12 cellular contexts compared by ENCODE assay signal in the genomic region with DNA sequence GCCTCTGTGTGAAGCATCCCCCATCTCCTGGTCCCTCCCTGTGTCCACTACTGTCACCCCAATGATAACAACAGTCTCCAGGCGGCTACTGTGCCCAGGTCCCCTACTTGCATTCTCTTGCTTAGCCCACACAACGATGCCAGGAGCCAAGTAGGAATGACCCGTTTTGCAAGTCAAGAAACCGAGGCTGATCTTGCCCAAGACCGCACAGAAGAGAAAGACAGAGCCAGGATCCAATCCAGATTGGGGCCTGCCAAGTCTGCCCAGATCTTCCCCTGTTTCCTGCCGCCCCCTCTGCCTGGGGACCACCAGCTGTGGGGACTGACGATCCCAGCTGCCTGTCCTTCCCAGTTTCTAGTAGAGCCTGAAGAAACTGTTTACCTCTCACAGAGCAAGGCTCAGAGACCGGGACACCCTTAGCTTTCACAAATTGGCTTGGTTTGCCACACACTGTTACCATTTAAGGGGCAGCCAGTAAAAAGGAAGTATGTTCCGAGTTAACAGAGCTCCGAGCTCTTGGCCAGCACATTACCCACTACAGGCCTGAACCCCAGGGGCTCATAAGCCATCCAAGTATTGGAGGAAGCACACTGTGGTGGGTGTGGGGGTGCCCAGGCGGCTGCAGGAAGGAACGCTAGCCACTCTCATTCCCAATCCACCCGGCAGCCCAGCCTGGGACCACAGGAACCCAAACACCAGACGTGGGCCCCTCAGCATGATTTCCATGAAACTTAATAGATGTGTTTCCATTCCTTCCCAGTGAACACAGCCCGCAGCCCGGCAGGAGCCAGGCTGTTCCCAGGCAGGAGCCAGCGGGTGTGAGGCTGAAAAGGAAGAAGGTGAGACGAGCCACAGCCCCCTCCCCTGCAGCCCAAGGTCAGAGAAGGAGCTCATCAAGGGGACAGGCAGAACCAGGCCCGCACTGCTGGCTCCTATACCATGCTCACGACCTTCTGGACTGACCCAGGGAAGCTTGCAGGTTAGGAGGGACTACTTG. TPM values are rescaled to one million over a fixed set of nuclear protein-coding genes. Genes with fewer than 3 reads are reported as not detected.
DNase-seq lines count a peak whose midpoint lies in the region; ATAC-seq and TF ChIP-seq lines count a peak whose summit lies in the region.
"Had no signal": no experiment of that assay in that cellular context is flagged by ENCODE, and none has a peak within 500 bp of the region (broad histone marks: within the 10 kb centered on the region; RNA-seq: fewer than 3 reads in every experiment).

No MANE protein-coding gene starts in this region.

- peaks cover 13% of the 10 kb centered on the region for H3K4me1 Mint-ChIP-seq in GM23338
- H3K4me1 Mint-ChIP-seq: central memory CD8-positive, alpha-beta T cell had no signal

- H3K27ac Mint-ChIP-seq in GM23338, result no peak overlapping the region; the same call in 1 of the 2 replicates

- H3K4me3 ChIP-seq in GM23338 (no peak overlapping the region), brain microvascular endothelial cell (ENCODE audit: low read depth, low read length) (no peak overlapping the region), rectal smooth muscle tissue (ENCODE audit: low read length) (no peak overlapping the region)

- H2AFZ ChIP-seq in GM23338, result peak overlapping the region; percentile 93

- H3K4me1 ChIP-seq in GM23338 (ENCODE audit: insufficient read depth), result peaks cover 4% of the 10 kb centered on the region; the same call in 1 of the 2 replicates
- peaks cover 4% of the 10 kb centered on the region for H3K4me1 ChIP-seq in rectal smooth muscle tissue (ENCODE audit: control insufficient read depth, insufficient read depth, low read length)

- H3K27ac ChIP-seq in GM23338 (ENCODE audit: low read depth), result no peak overlapping the region
- H3K27ac ChIP-seq in brain microvascular endothelial cell, result peak overlapping the region; percentile 97
- peak overlapping the region; percentile 40 for H3K27ac ChIP-seq in rectal smooth muscle tissue (ENCODE audit: low read depth, low read length)
- H3K27ac ChIP-seq: KMS-11 had no signal

- no peak for TF ChIP-seq CTCF in GM23338 (conservative IDR thresholded peaks at IDR 0.05; ENCODE audit: low read depth in 2 of 2)
- TF ChIP-seq CTCF in brain microvascular endothelial cell (IDR thresholded peaks at IDR 0.05; ENCODE audit: low read depth, low read length, missing control alignments), result no peak

- peaks cover 7% of the 10 kb centered on the region for H3K27me3 Mint-ChIP-seq in GM23338 (ENCODE audit: insufficient read depth, low read depth, poor library complexity)

- H3K27me3 ChIP-seq in GM23338 (ENCODE audit: insufficient read depth), result no peaks in the 10 kb centered on the region
- no peaks in the 10 kb centered on the region for H3K27me3 ChIP-seq in brain microvascular endothelial cell (replicated peaks)
- H3K27me3 ChIP-seq in rectal smooth muscle tissue (ENCODE audit: control insufficient read depth, insufficient read depth, low read length), result no peaks in the 10 kb centered on the region

- in situ Hi-C loops in brain microvascular endothelial cell (cut with HindIII; ENCODE audit: low pct_ligation_motif_present, low sequenced_read_pairs), result no loop called here

- H3K9ac ChIP-seq in rectal smooth muscle tissue (ENCODE audit: low read length), result no peak overlapping the region
- H3K9ac ChIP-seq: KMS-11 had no signal

- intact Hi-C loops in left cardiac atrium (cut with DNase I), result no loop called here

- H3K9me3 Mint-ChIP-seq in GM23338, result no peaks in the 10 kb centered on the region
- H3K9me3 Mint-ChIP-seq: central memory CD8-positive, alpha-beta T cell had no signal

- no peaks in the 10 kb centered on the region for H4K20me1 ChIP-seq in GM23338 (replicated peaks; ENCODE audit: insufficient read depth)

- H3K79me2 ChIP-seq in GM23338 (replicated peaks; ENCODE audit: insufficient read depth), result no peaks in the 10 kb centered on the region

- no peaks in the 10 kb centered on the region for H3F3A ChIP-seq in GM23338 (replicated peaks; ENCODE audit: low read depth)

- ATAC-seq in GM23338 (peak; percentile 81), left cardiac atrium (peak; percentile 9 to 68), GM18520 (IDR thresholded peaks at IDR 0.05; ENCODE audit: unreplicated experiment) (no peak)

- H3K36me3 Mint-ChIP-seq in GM23338 (ENCODE audit: low read depth), result no peaks in the 10 kb centered on the region; the same call in 2 of the 3 replicates

- H3K4me2 ChIP-seq in GM23338, result no peak overlapping the region
- H3K4me2 ChIP-seq: KMS-11 had no signal

- DNase-seq in GM23338 (ENCODE audit: low spot score) (peak; percentile 6), brain microvascular endothelial cell (no peak), left cardiac atrium (no peak), epidermal melanocyte (ENCODE audit: insufficient read length, low spot score) (no peak), activated T-cell treated with anti-CD3 and anti-CD28 coated beads for 4 hours (no peak), DMS114 treated with DMSO at 0.1 percent for 48 hours (lab: John Stamatoyannopoulos, UW; ENCODE audit: unreplicated experiment) (no peak)
- DNase-seq: activated CD8-positive, alpha-beta memory T cell treated with anti-CD3 and anti-CD28 coated beads, Interleukin-2, amount 50 U/mL, for 4 hours had no signal

- H3K4me3 Mint-ChIP-seq in GM23338, result no peak overlapping the region
- H3K4me3 Mint-ChIP-seq: central memory CD8-positive, alpha-beta T cell had no signal

- H3K36me3 ChIP-seq in GM23338 (ENCODE audit: insufficient read depth) (no peaks in the 10 kb centered on the region), brain microvascular endothelial cell (replicated peaks) (peaks cover 94% of the 10 kb centered on the region), rectal smooth muscle tissue (ENCODE audit: control insufficient read depth, insufficient read depth, low read length) (no peaks in the 10 kb centered on the region)

- no peaks in the 10 kb centered on the region for H3K9me2 ChIP-seq in GM23338 (ENCODE audit: insufficient read depth)

TF ChIP-seq in GM23338, 12 proteins besides CTCF, POLR2A, EP300 and RAD21 (continues in another document):
- TF ChIP-seq NANOG (IDR thresholded peaks at IDR 0.05; ENCODE audit: borderline replicate concordance), result no peak
- TF ChIP-seq, protein P1, sequence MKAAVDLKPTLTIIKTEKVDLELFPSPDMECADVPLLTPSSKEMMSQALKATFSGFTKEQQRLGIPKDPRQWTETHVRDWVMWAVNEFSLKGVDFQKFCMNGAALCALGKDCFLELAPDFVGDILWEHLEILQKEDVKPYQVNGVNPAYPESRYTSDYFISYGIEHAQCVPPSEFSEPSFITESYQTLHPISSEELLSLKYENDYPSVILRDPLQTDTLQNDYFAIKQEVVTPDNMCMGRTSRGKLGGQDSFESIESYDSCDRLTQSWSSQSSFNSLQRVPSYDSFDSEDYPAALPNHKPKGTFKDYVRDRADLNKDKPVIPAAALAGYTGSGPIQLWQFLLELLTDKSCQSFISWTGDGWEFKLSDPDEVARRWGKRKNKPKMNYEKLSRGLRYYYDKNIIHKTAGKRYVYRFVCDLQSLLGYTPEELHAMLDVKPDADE (IDR thresholded peaks at IDR 0.05), result no peak
- TF ChIP-seq JUNB (IDR thresholded peaks at IDR 0.05; ENCODE audit: unreplicated experiment), result no peak
- no peak for TF ChIP-seq EZH2phosphoT487 (IDR thresholded peaks at IDR 0.05; ENCODE audit: unreplicated experiment)
- TF ChIP-seq, protein P2, sequence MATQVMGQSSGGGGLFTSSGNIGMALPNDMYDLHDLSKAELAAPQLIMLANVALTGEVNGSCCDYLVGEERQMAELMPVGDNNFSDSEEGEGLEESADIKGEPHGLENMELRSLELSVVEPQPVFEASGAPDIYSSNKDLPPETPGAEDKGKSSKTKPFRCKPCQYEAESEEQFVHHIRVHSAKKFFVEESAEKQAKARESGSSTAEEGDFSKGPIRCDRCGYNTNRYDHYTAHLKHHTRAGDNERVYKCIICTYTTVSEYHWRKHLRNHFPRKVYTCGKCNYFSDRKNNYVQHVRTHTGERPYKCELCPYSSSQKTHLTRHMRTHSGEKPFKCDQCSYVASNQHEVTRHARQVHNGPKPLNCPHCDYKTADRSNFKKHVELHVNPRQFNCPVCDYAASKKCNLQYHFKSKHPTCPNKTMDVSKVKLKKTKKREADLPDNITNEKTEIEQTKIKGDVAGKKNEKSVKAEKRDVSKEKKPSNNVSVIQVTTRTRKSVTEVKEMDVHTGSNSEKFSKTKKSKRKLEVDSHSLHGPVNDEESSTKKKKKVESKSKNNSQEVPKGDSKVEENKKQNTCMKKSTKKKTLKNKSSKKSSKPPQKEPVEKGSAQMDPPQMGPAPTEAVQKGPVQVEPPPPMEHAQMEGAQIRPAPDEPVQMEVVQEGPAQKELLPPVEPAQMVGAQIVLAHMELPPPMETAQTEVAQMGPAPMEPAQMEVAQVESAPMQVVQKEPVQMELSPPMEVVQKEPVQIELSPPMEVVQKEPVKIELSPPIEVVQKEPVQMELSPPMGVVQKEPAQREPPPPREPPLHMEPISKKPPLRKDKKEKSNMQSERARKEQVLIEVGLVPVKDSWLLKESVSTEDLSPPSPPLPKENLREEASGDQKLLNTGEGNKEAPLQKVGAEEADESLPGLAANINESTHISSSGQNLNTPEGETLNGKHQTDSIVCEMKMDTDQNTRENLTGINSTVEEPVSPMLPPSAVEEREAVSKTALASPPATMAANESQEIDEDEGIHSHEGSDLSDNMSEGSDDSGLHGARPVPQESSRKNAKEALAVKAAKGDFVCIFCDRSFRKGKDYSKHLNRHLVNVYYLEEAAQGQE (IDR thresholded peaks at IDR 0.05; ENCODE audit: unreplicated experiment), result no peak
- no peak for TF ChIP-seq EZH2 (IDR thresholded peaks at IDR 0.05; ENCODE audit: low read depth, unreplicated experiment)
- TF ChIP-seq STAT1 (IDR thresholded peaks at IDR 0.05; ENCODE audit: unreplicated experiment), result no peak
- TF ChIP-seq POLR2AphosphoS5 (IDR thresholded peaks at IDR 0.05; ENCODE audit: low read depth), result no peak
- TF ChIP-seq ZNF331 (CRISPR knock-in tag; IDR thresholded peaks at IDR 0.05; ENCODE audit: low read depth), result no peak
- no peak for TF ChIP-seq ZNF114 (CRISPR knock-in tag; IDR thresholded peaks at IDR 0.05)

RNA-seq across cellular contexts. Expression of a gene that starts 7.9 kb away (rescaled TPM):
- 0.12 and 0.28 TPM in 2 replicates for total RNA-seq in GM23338 (2014; rRNA removed; shearing (Covaris generic))
- polyA plus RNA-seq in GM23338 (2016; fragmentation: Nextera tagmentation; extraction: Ambion mirVana), result not detected in 2 replicates
- total RNA-seq in left cardiac atrium, result 1 to 10 TPM; 8.0 to 8.1 TPM

RNA-seq across cellular contexts. Expression of a gene that starts 51.4 kb away (rescaled TPM):
- total RNA-seq in GM23338 (2014; rRNA removed; shearing (Covaris generic)), result not detected in 2 replicates
- polyA plus RNA-seq in GM23338 (2016; fragmentation: Nextera tagmentation; extraction: Ambion mirVana), result not detected in 2 replicates
- total RNA-seq in left cardiac atrium, result not detected
- total RNA-seq: Daoy had no signal
